25 cellular contexts compared by ENCODE assay signal in the genomic region with DNA sequence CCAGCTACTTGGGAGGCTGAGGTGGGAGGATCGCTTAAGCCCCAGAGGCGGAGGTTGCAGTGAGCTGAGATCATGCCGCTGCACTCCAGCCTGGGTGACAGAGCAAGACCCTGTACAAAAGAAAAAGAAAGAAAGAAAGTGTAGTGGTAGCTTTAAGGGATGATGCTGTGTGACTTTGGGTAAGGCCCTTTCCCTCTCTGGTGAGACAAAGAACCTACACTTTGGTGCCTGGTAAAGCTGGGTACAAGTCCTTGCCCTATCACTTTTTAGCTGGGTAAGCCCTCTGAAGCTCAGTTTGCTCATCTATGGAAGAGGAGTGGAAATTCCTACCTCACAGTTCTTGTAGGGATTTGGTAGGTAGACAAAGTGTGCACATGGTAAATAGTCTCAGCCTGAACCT. TPM values are rescaled to one million over a fixed set of nuclear protein-coding genes. Genes with fewer than 3 reads are reported as not detected.
"Had no signal": no experiment of that assay in that cellular context is flagged by ENCODE, and none has a peak within 500 bp of the region (broad histone marks: within the 10 kb centered on the region; RNA-seq: fewer than 3 reads in every experiment).

No MANE protein-coding gene starts in this region.

- H3K36me3 ChIP-seq: breast epithelium had no signal

- H3K9me3 ChIP-seq: breast epithelium had no signal

- H3K4me3 ChIP-seq: breast epithelium had no signal

- ATAC-seq: activated CD8-positive, alpha-beta T cell treated with anti-CD3 and anti-CD28 coated beads, Interleukin-2, amount 10 ng/mL, durations not matched to agents 7 days and 5 days; Panc1; T-helper 17 cell; WTC11 had no signal

- DNase-seq: activated CD4-positive, alpha-beta T cell treated with anti-CD3 and anti-CD28 coated beads for 48 hours; activated CD4-positive, alpha-beta T cell treated with anti-CD3 and anti-CD28 coated beads, Interleukin-2, amount 50 U/mL, for 4 hours; activated CD4-positive, CD25-positive, alpha-beta regulatory T cell treated with anti-CD3 and anti-CD28 coated beads, Interleukin-2, amount 50 U/mL, for 72 hours; activated CD8-positive, alpha-beta memory T cell treated with anti-CD3 and anti-CD28 coated beads, Interleukin-2, amount 50 U/mL, for 48 hours; activated CD8-positive, alpha-beta T cell treated with anti-CD3 and anti-CD28 coated beads, Interleukin-2, amount 10 ng/mL, durations not matched to agents 7 days and 5 days; activated naive CD4-positive, alpha-beta T cell treated with Interleukin-2 at 50 U/mL for 16 hours; activated T-cell treated with anti-CD3 and anti-CD28 coated beads, Interleukin-2, amount 50 U/mL, for 1 hour; Karpas-422; MM.1S; NCI-H1105; NCI-H1436; NCI-H1694 treated with DMSO at 0.1 percent for 48 hours; NCI-H2029 treated with DMSO at 0.1 percent for 48 hours; NCI-H345; NCI-H510A; NCI-H526 treated with DMSO at 0.1 percent for 48 hours; NCI-H82; NK-92 treated with Interleukin-12 subunit alpha and Interleukin-12 subunit beta, amount 100 ng/mL, for 24 hours; OCI-M1; SIG-M5; T-helper 17 cell; T-helper 9 cell had no signal

RNA-seq across cellular contexts. Expression of a gene that starts 1.7 kb away (rescaled TPM):
- total RNA-seq: activated CD8-positive, alpha-beta T cell treated with anti-CD3 and anti-CD28 coated beads, Interleukin-2, amount 10 ng/mL, durations not matched to agents 7 days and 5 days had no signal
